ENCODE assay signal across 14 cellular contexts in genomic region chr12:52415870-52416750, GRCh38. TPM values are rescaled to one million over a fixed set of nuclear protein-coding genes. Genes with fewer than 3 reads are reported as not detected.
DNase-seq lines count a peak whose midpoint lies in the region; ATAC-seq and TF ChIP-seq lines count a peak whose summit lies in the region.
"Had no signal": no experiment of that assay in that cellular context is flagged by ENCODE, and none has a peak within 500 bp of the region (broad histone marks: within the 10 kb centered on the region; RNA-seq: fewer than 3 reads in every experiment).

No MANE protein-coding gene starts in this region.

- no peak overlapping the region for H3K23ac ChIP-seq in mesenchymal stem cell (ENCODE audit: low read length in 2 of 2)

- H3K27ac Mint-ChIP-seq in activated CD4-positive, alpha-beta memory T cell treated with anti-CD3 and anti-CD28 coated beads for 36 hours = no peak overlapping the region
- H3K27ac Mint-ChIP-seq: naive thymus-derived CD4-positive, alpha-beta T cell had no signal

- no peak overlapping the region for H2BK12ac ChIP-seq in mesenchymal stem cell (ENCODE audit: low read length in 2 of 2)

- H3K36me3 ChIP-seq in mesenchymal stem cell (ENCODE audit: control insufficient read depth in 1 of 2, insufficient read depth in 2 of 2, low read depth in 1 of 2, low read length in 2 of 2) (no peaks in the 10 kb centered on the region), aorta (ENCODE audit: control insufficient read depth in 1 of 2, insufficient read depth in 2 of 2, low read length in 1 of 2) (no peaks in the 10 kb centered on the region)

- no peak overlapping the region for H2AK5ac ChIP-seq in mesenchymal stem cell (ENCODE audit: low read length, severe bottlenecking)

- ATAC-seq in Right ventricle myocardium inferior (peak; percentile 95), aorta (ENCODE audit: low FRiP score) (peak; percentile 62), GM19351 (IDR thresholded peaks at IDR 0.05; ENCODE audit: unreplicated experiment) (no peak)
- ATAC-seq: naive thymus-derived CD4-positive, alpha-beta T cell had no signal

- H2BK5ac ChIP-seq in mesenchymal stem cell (ENCODE audit: low read depth, low read length, poor library complexity, severe bottlenecking) = no peak overlapping the region

- no peak overlapping the region for H3K4me2 ChIP-seq in mesenchymal stem cell (ENCODE audit: low read length, poor library complexity, severe bottlenecking)

- peak overlapping the region in 1 of 2 experiments; percentile 18 for H3K14ac ChIP-seq in mesenchymal stem cell (ENCODE audit: low read length in 2 of 2)

- intact Hi-C loops in Right ventricle myocardium inferior (cut with DNase I) = no loop called here
- intact Hi-C loops in cardiac septum (cut with DNase I) = no loop called here
- intact Hi-C loops in aorta (cut with DNase I) = no loop called here
- intact Hi-C loops in activated CD4-positive, alpha-beta memory T cell treated with anti-CD3 and anti-CD28 coated beads for 36 hours (cut with micrococcal nuclease) = no loop called here

- H3K9me3 ChIP-seq in mesenchymal stem cell (ENCODE audit: control insufficient read depth, low read length) (no peaks in the 10 kb centered on the region), aorta (ENCODE audit: control insufficient read depth, low read length) (no peaks in the 10 kb centered on the region)

- H3K27me3 Mint-ChIP-seq in activated CD4-positive, alpha-beta memory T cell treated with anti-CD3 and anti-CD28 coated beads for 36 hours = peaks cover 4% of the 10 kb centered on the region

- no peaks in the 10 kb centered on the region for H3K36me3 Mint-ChIP-seq in activated CD4-positive, alpha-beta memory T cell treated with anti-CD3 and anti-CD28 coated beads for 36 hours
- H3K36me3 Mint-ChIP-seq: naive thymus-derived CD4-positive, alpha-beta T cell had no signal

- no peak overlapping the region for H2BK120ac ChIP-seq in mesenchymal stem cell (ENCODE audit: low read depth, low read length)

- H3K4ac ChIP-seq in mesenchymal stem cell (ENCODE audit: low read depth in 1 of 2, low read length in 2 of 2) = no peak overlapping the region

- H2AFZ ChIP-seq in mesenchymal stem cell (ENCODE audit: low read depth, low read length) = no peak overlapping the region

- peak overlapping the region; percentile 34 for H3K27ac ChIP-seq in epithelial cell of prostate
- no peak overlapping the region for H3K27ac ChIP-seq in mesenchymal stem cell (ENCODE audit: low read length, poor library complexity, severe bottlenecking)
- no peak overlapping the region for H3K27ac ChIP-seq in aorta (ENCODE audit: low read depth in 1 of 2, low read length in 2 of 2)
- H3K27ac ChIP-seq: HL-60, VCaP had no signal

- TF ChIP-seq CTCF in GM20000 (IDR thresholded peaks at IDR 0.05; ENCODE audit: extremely low read depth, missing control alignments) = no peak

- H3K9me3 Mint-ChIP-seq in activated CD4-positive, alpha-beta memory T cell treated with anti-CD3 and anti-CD28 coated beads for 36 hours = no peaks in the 10 kb centered on the region

- 74% methylated on average over 10 of the region's 10 CpGs for WGBS in mesenchymal stem cell
- WGBS in aorta, 2 donors = 71 to 74% methylated on average over 10 of the region's 10 CpGs

- peaks cover 29 to 35% of the 10 kb centered on the region in 2 experiments for H3K27me3 ChIP-seq in mesenchymal stem cell (ENCODE audit: control insufficient read depth in 1 of 2, insufficient read depth in 1 of 2, low read length in 2 of 2)
- H3K27me3 ChIP-seq in aorta (ENCODE audit: control insufficient read depth in 1 of 2, insufficient read depth in 2 of 2, low read length in 1 of 2) = no peaks in the 10 kb centered on the region

- DNase-seq in Right ventricle myocardium inferior (ENCODE audit: missing footprints) = no peak
- DNase-seq in cardiac septum (ENCODE audit: low spot score) = no peak
- peak; percentile 82 for DNase-seq in epithelial cell of prostate (ENCODE audit: low read depth, low spot score)
- peak; percentile 81 for DNase-seq in mesenchymal stem cell
- DNase-seq in aorta = no peak
- DNase-seq in activated CD4-positive, alpha-beta memory T cell treated with anti-CD3 and anti-CD28 coated beads for 36 hours = no peak
- DNase-seq in GM20000 (ENCODE audit: low spot score) = no peak
- DNase-seq: activated naive CD4-positive, alpha-beta T cell treated with anti-CD3 and anti-CD28 coated beads, Interleukin-2, amount 50 U/mL, for 16 hours; naive thymus-derived CD4-positive, alpha-beta T cell; NCI-H774 had no signal

- H3K4me3 Mint-ChIP-seq in activated CD4-positive, alpha-beta memory T cell treated with anti-CD3 and anti-CD28 coated beads for 36 hours = no peak overlapping the region
- H3K4me3 Mint-ChIP-seq: naive thymus-derived CD4-positive, alpha-beta T cell had no signal

- H3K9ac ChIP-seq in mesenchymal stem cell (ENCODE audit: low read length) = no peak overlapping the region

- H3K4me1 ChIP-seq in mesenchymal stem cell (ENCODE audit: control insufficient read depth, insufficient read depth, low read depth, low read length) (peaks cover 2% of the 10 kb centered on the region), aorta (ENCODE audit: control insufficient read depth in 1 of 2, insufficient read depth in 2 of 2, low read length in 2 of 2) (no peaks in the 10 kb centered on the region)

- H3K4me1 Mint-ChIP-seq in activated CD4-positive, alpha-beta memory T cell treated with anti-CD3 and anti-CD28 coated beads for 36 hours (ENCODE audit: low read depth) = no peaks in the 10 kb centered on the region

- no peak overlapping the region for H4K8ac ChIP-seq in mesenchymal stem cell (ENCODE audit: low read length)

- POLR2A ChIA-PET in activated CD4-positive, alpha-beta memory T cell treated with anti-CD3 and anti-CD28 coated beads for 36 hours (lab: Charles Lee) = no interaction called here

- no peak overlapping the region for H4K91ac ChIP-seq in mesenchymal stem cell (ENCODE audit: low read length)

- CTCF ChIA-PET in activated CD4-positive, alpha-beta memory T cell treated with anti-CD3 and anti-CD28 coated beads for 36 hours (lab: Charles Lee) = no interaction called here

- H3K4me3 ChIP-seq in mesenchymal stem cell (ENCODE audit: insufficient read depth in 1 of 2, low read depth in 1 of 2, low read length in 2 of 2) (no peak overlapping the region), aorta (ENCODE audit: low read length in 2 of 2) (no peak overlapping the region)

- no peak overlapping the region for H3K18ac ChIP-seq in mesenchymal stem cell (ENCODE audit: low read depth in 1 of 2, low read length in 2 of 2)

- H3K79me1 ChIP-seq in mesenchymal stem cell (replicated peaks; ENCODE audit: low read length, poor library complexity, severe bottlenecking) = no peaks in the 10 kb centered on the region

- no peak overlapping the region for H2BK15ac ChIP-seq in mesenchymal stem cell (ENCODE audit: low read depth, poor library complexity, severe bottlenecking)

RNA-seq across cellular contexts. Expression of gene KRT82, which starts 10.0 kb away (rescaled TPM):
- total RNA-seq in Right ventricle myocardium inferior (not detected), cardiac septum (not detected), aorta (not detected)
- not detected for polyA plus RNA-seq in mesenchymal stem cell (2013, experiment 1 of 2)
- polyA plus RNA-seq in mesenchymal stem cell (2013, experiment 2 of 2) = not detected
- polyA plus RNA-seq in aorta = not detected
- not detected for total RNA-seq in activated CD4-positive, alpha-beta memory T cell treated with anti-CD3 and anti-CD28 coated beads for 36 hours
- total RNA-seq: epithelial cell of proximal tubule; naive thymus-derived CD4-positive, alpha-beta T cell had no signal
- polyA plus RNA-seq: naive thymus-derived CD4-positive, alpha-beta T cell had no signal

RNA-seq across cellular contexts. Expression of gene KRT75, which starts 18.1 kb away (rescaled TPM):
- total RNA-seq in Right ventricle myocardium inferior (not detected), cardiac septum (not detected), aorta (not detected)
- polyA plus RNA-seq in mesenchymal stem cell (2013, experiment 1 of 2) = not detected
- polyA plus RNA-seq in mesenchymal stem cell (2013, experiment 2 of 2) = not detected
- not detected for polyA plus RNA-seq in aorta
- not detected for total RNA-seq in activated CD4-positive, alpha-beta memory T cell treated with anti-CD3 and anti-CD28 coated beads for 36 hours
- total RNA-seq: epithelial cell of proximal tubule; naive thymus-derived CD4-positive, alpha-beta T cell had no signal
- polyA plus RNA-seq: naive thymus-derived CD4-positive, alpha-beta T cell had no signal

RNA-seq across cellular contexts. Expression of gene KRT84, which starts 30.7 kb away (rescaled TPM):
- total RNA-seq in Right ventricle myocardium inferior (not detected), cardiac septum (not detected), aorta (not detected)
- polyA plus RNA-seq in mesenchymal stem cell (2013, experiment 1 of 2) = not detected
- not detected for polyA plus RNA-seq in mesenchymal stem cell (2013, experiment 2 of 2)
- polyA plus RNA-seq in aorta = not detected
- total RNA-seq in activated CD4-positive, alpha-beta memory T cell treated with anti-CD3 and anti-CD28 coated beads for 36 hours = not detected
- total RNA-seq: epithelial cell of proximal tubule; naive thymus-derived CD4-positive, alpha-beta T cell had no signal
- polyA plus RNA-seq: naive thymus-derived CD4-positive, alpha-beta T cell had no signal

RNA-seq across cellular contexts. Expression of gene KRT6B, which starts 35.8 kb away (rescaled TPM):
- total RNA-seq in Right ventricle myocardium inferior (not detected), cardiac septum (not detected), aorta (not detected)
- polyA plus RNA-seq in mesenchymal stem cell (2013, experiment 1 of 2) = not detected
- polyA plus RNA-seq in mesenchymal stem cell (2013, experiment 2 of 2) = not detected
- under 1 TPM in 1 of 2 donors, not detected in 1; 0.18 TPM for polyA plus RNA-seq in aorta
- not detected for total RNA-seq in activated CD4-positive, alpha-beta memory T cell treated with anti-CD3 and anti-CD28 coated beads for 36 hours
- total RNA-seq: epithelial cell of proximal tubule; naive thymus-derived CD4-positive, alpha-beta T cell had no signal
- polyA plus RNA-seq: naive thymus-derived CD4-positive, alpha-beta T cell had no signal

RNA-seq across cellular contexts. Expression of gene KRT85, which starts 48.8 kb away (rescaled TPM):
- total RNA-seq in Right ventricle myocardium inferior (not detected), cardiac septum (not detected), aorta (not detected)
- not detected for polyA plus RNA-seq in mesenchymal stem cell (2013, experiment 1 of 2)
- polyA plus RNA-seq in mesenchymal stem cell (2013, experiment 2 of 2) = not detected
- not detected for polyA plus RNA-seq in aorta
- not detected for total RNA-seq in activated CD4-positive, alpha-beta memory T cell treated with anti-CD3 and anti-CD28 coated beads for 36 hours
- total RNA-seq: epithelial cell of proximal tubule; naive thymus-derived CD4-positive, alpha-beta T cell had no signal
- polyA plus RNA-seq: naive thymus-derived CD4-positive, alpha-beta T cell had no signal

Comparison
In these comparisons a context has a peak if more than half of its experiments do, and no peak if none do; other contexts are left out.
1. DNase-seq: peak in epithelial cell of prostate (single experiment) and mesenchymal stem cell (single experiment); none in Right ventricle myocardium inferior (single experiment), cardiac septum (single experiment), aorta (0 of 2), activated CD4-positive, alpha-beta memory T cell treated with anti-CD3 and anti-CD28 coated beads for 36 hours (single experiment) and GM20000 (single experiment).